In the genomic region with DNA sequence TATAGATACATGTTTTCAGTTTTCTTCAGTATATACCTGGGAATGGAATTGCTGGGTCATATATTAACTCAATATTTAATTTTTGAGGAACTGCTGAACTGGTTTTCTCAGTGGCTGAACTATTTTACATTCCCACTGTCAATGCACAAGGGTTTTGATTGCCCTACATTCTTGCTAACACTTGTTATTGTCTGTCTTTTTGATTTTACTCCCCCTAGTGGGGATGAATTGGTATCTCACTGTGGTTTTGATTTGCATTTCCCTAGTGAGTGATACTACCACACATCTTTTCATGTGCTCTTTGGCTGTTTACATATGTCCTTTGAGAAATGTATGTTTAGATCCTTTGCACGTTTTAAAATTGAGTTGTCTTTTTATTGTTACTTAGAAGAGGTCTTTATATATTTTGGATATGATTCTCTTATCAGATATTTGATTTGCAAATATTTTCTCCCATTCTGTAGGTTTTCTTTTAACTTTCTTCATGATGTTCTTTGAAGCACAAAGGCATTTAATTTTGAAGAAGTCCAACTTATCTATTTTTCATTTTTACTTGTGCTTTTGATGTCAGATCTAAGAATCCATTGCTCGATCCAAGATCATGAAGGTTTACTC, we compare ENCODE assay signal across 8 cellular contexts. TPM values are rescaled to one million over a fixed set of nuclear protein-coding genes. Genes with fewer than 3 reads are reported as not detected.
A peak's percentile ranks its signal among the peaks of the same experiment; 100 is the strongest.
DNase-seq lines count a peak whose midpoint lies in the region; ATAC-seq and TF ChIP-seq lines count a peak whose summit lies in the region.

No MANE protein-coding gene starts in this region.

- TF ChIP-seq CTCF in KMS-11 (conservative IDR thresholded peaks at IDR 0.05; ENCODE audit: low read depth, low read length): peak; percentile 73
- peak; percentile 73 for TF ChIP-seq CTCF in epithelial cell of proximal tubule (conservative IDR thresholded peaks at IDR 0.05; ENCODE audit: low read depth, low read length)
- TF ChIP-seq CTCF in parathyroid adenoma (IDR thresholded peaks at IDR 0.05): peak; percentile 35

- H2AFZ ChIP-seq in KMS-11 (ENCODE audit: low read depth) (no peak overlapping the region), parathyroid adenoma (no peak overlapping the region)

- peak; percentile 89 for ATAC-seq in activated naive CD8-positive, alpha-beta T cell treated with anti-CD3 and anti-CD28 coated beads, Interleukin-2, amount 10 ng/mL, durations not matched to agents 7 days and 5 days (ENCODE audit: low read depth)

- POLR2A ChIA-PET in activated naive CD8-positive, alpha-beta T cell treated with anti-CD3 and anti-CD28 coated beads, Interleukin-2, amount 10 ng/mL, durations not matched to agents 7 days and 5 days (lab: Charles Lee): no interaction called here

- H3K36me3 ChIP-seq in KMS-11 (ENCODE audit: insufficient read depth): no peaks in the 10 kb centered on the region
- H3K36me3 ChIP-seq in parathyroid adenoma (ENCODE audit: control insufficient read depth, insufficient read depth, low read length): no peaks in the 10 kb centered on the region

- H3K36me3 Mint-ChIP-seq in activated naive CD8-positive, alpha-beta T cell treated with anti-CD3 and anti-CD28 coated beads, Interleukin-2, amount 10 ng/mL, durations not matched to agents 7 days and 5 days: no peaks in the 10 kb centered on the region
- H3K36me3 Mint-ChIP-seq in activated naive CD8-positive, alpha-beta T cell treated with anti-CD3 and anti-CD28 coated beads for 36 hours: no peaks in the 10 kb centered on the region
- H3K36me3 Mint-ChIP-seq in T-helper 2 cell treated with Interferon-gamma antibody and Interleukin-4, amounts not matched to agents 5 μg/mL and 100 μg/mL, for 36 hours (ENCODE audit: low read depth): no peaks in the 10 kb centered on the region

- no peak overlapping the region for H3K27ac Mint-ChIP-seq in activated naive CD8-positive, alpha-beta T cell treated with anti-CD3 and anti-CD28 coated beads, Interleukin-2, amount 10 ng/mL, durations not matched to agents 7 days and 5 days
- no peak overlapping the region for H3K27ac Mint-ChIP-seq in activated naive CD8-positive, alpha-beta T cell treated with anti-CD3 and anti-CD28 coated beads for 36 hours
- H3K27ac Mint-ChIP-seq in T-helper 2 cell treated with Interferon-gamma antibody and Interleukin-4, amounts not matched to agents 5 μg/mL and 100 μg/mL, for 36 hours: no peak overlapping the region

- H3K4me1 Mint-ChIP-seq in activated naive CD8-positive, alpha-beta T cell treated with anti-CD3 and anti-CD28 coated beads, Interleukin-2, amount 10 ng/mL, durations not matched to agents 7 days and 5 days: peaks cover 5% of the 10 kb centered on the region
- peaks cover 4% of the 10 kb centered on the region for H3K4me1 Mint-ChIP-seq in activated naive CD8-positive, alpha-beta T cell treated with anti-CD3 and anti-CD28 coated beads for 36 hours
- peaks cover 5% of the 10 kb centered on the region for H3K4me1 Mint-ChIP-seq in T-helper 2 cell treated with Interferon-gamma antibody and Interleukin-4, amounts not matched to agents 5 μg/mL and 100 μg/mL, for 36 hours (ENCODE audit: low read depth)

- H3K9ac ChIP-seq in KMS-11 (no peak overlapping the region), parathyroid adenoma (no peak overlapping the region)

- H3K4me2 ChIP-seq in KMS-11 (no peak overlapping the region), parathyroid adenoma (ENCODE audit: low read length) (no peak overlapping the region)

- H4K20me1 ChIP-seq in KMS-11 (ENCODE audit: insufficient read depth): no peaks in the 10 kb centered on the region

- no peaks in the 10 kb centered on the region for H3K9me3 ChIP-seq in parathyroid adenoma (ENCODE audit: control insufficient read depth, low read length)

- no peak for DNase-seq in activated naive CD8-positive, alpha-beta T cell treated with anti-CD3 and anti-CD28 coated beads, Interleukin-2, amount 10 ng/mL, durations not matched to agents 7 days and 5 days
- no peak for DNase-seq in activated naive CD8-positive, alpha-beta T cell treated with anti-CD3 and anti-CD28 coated beads for 36 hours
- DNase-seq in RPMI8226 (peak; percentile 38), epithelial cell of proximal tubule (ENCODE audit: low read depth) (peak; percentile 3)
- no peak for DNase-seq in T-helper 2 cell treated with Interferon-gamma antibody and Interleukin-4, amounts not matched to agents 5 μg/mL and 100 μg/mL, for 36 hours (ENCODE audit: low spot score)
- DNase-seq in stimulated activated CD4-positive, alpha-beta T cell treated with anti-CD3 and anti-CD28 coated beads, Interleukin-2, amount 100 ng/mL, for 48 hours: no peak

- no peaks in the 10 kb centered on the region for H3K27me3 ChIP-seq in KMS-11 (ENCODE audit: insufficient read depth, low read depth)
- no peaks in the 10 kb centered on the region for H3K27me3 ChIP-seq in parathyroid adenoma (ENCODE audit: control insufficient read depth, insufficient read depth, low read length)

- H3K4me3 Mint-ChIP-seq in activated naive CD8-positive, alpha-beta T cell treated with anti-CD3 and anti-CD28 coated beads, Interleukin-2, amount 10 ng/mL, durations not matched to agents 7 days and 5 days: no peak overlapping the region
- no peak overlapping the region for H3K4me3 Mint-ChIP-seq in activated naive CD8-positive, alpha-beta T cell treated with anti-CD3 and anti-CD28 coated beads for 36 hours
- H3K4me3 Mint-ChIP-seq in T-helper 2 cell treated with Interferon-gamma antibody and Interleukin-4, amounts not matched to agents 5 μg/mL and 100 μg/mL, for 36 hours: no peak overlapping the region

- no peaks in the 10 kb centered on the region for H3K79me2 ChIP-seq in KMS-11 (ENCODE audit: insufficient read depth, low read depth)
- H3K79me2 ChIP-seq in parathyroid adenoma: no peaks in the 10 kb centered on the region

- peaks cover 1% of the 10 kb centered on the region for H3K9me3 Mint-ChIP-seq in activated naive CD8-positive, alpha-beta T cell treated with anti-CD3 and anti-CD28 coated beads, Interleukin-2, amount 10 ng/mL, durations not matched to agents 7 days and 5 days
- H3K9me3 Mint-ChIP-seq in activated naive CD8-positive, alpha-beta T cell treated with anti-CD3 and anti-CD28 coated beads for 36 hours: no peaks in the 10 kb centered on the region
- H3K9me3 Mint-ChIP-seq in T-helper 2 cell treated with Interferon-gamma antibody and Interleukin-4, amounts not matched to agents 5 μg/mL and 100 μg/mL, for 36 hours: no peaks in the 10 kb centered on the region

- H3K27me3 Mint-ChIP-seq in activated naive CD8-positive, alpha-beta T cell treated with anti-CD3 and anti-CD28 coated beads, Interleukin-2, amount 10 ng/mL, durations not matched to agents 7 days and 5 days: peaks cover 2% of the 10 kb centered on the region
- no peaks in the 10 kb centered on the region for H3K27me3 Mint-ChIP-seq in activated naive CD8-positive, alpha-beta T cell treated with anti-CD3 and anti-CD28 coated beads for 36 hours
- peaks cover 1% of the 10 kb centered on the region for H3K27me3 Mint-ChIP-seq in T-helper 2 cell treated with Interferon-gamma antibody and Interleukin-4, amounts not matched to agents 5 μg/mL and 100 μg/mL, for 36 hours (ENCODE audit: low read depth)

- H3K4me3 ChIP-seq in KMS-11 (IDR thresholded peaks at IDR 0.05; ENCODE audit: insufficient read depth, low read depth, low read length) (no peak overlapping the region), epithelial cell of proximal tubule (ENCODE audit: low read depth, low read length) (no peak overlapping the region), parathyroid adenoma (ENCODE audit: low read depth, low read length) (no peak overlapping the region)

- no peak overlapping the region for H3K27ac ChIP-seq in KMS-11
- no peak overlapping the region for H3K27ac ChIP-seq in parathyroid adenoma

- H3K4me1 ChIP-seq in KMS-11 (ENCODE audit: low read depth, poor library complexity, severe bottlenecking) (no peaks in the 10 kb centered on the region), parathyroid adenoma (no peaks in the 10 kb centered on the region)

RNA-seq across cellular contexts. Expression of a gene that starts 36.2 kb away (rescaled TPM):
- 10 to 100 TPM; 32.1 to 34.3 TPM for total RNA-seq in activated naive CD8-positive, alpha-beta T cell treated with anti-CD3 and anti-CD28 coated beads, Interleukin-2, amount 10 ng/mL, durations not matched to agents 7 days and 5 days
- 10 to 100 TPM; 40.2 to 47.0 TPM for total RNA-seq in activated naive CD8-positive, alpha-beta T cell treated with anti-CD3 and anti-CD28 coated beads for 36 hours
- 23.5 and 29.7 TPM in 2 replicates for total RNA-seq in epithelial cell of proximal tubule

Comparison
In these comparisons a context has a peak if more than half of its experiments do, and no peak if none do; other contexts are left out.
1. DNase-seq: peak in RPMI8226 (single experiment) and epithelial cell of proximal tubule (single experiment); none in activated naive CD8-positive, alpha-beta T cell treated with anti-CD3 and anti-CD28 coated beads, Interleukin-2, amount 10 ng/mL, durations not matched to agents 7 days and 5 days (single experiment), activated naive CD8-positive, alpha-beta T cell treated with anti-CD3 and anti-CD28 coated beads for 36 hours (single experiment), T-helper 2 cell treated with Interferon-gamma antibody and Interleukin-4, amounts not matched to agents 5 μg/mL and 100 μg/mL, for 36 hours (single experiment) and stimulated activated CD4-positive, alpha-beta T cell treated with anti-CD3 and anti-CD28 coated beads, Interleukin-2, amount 100 ng/mL, for 48 hours (0 of 2).
2. Peak in every context shown above with its lines, with median percentiles within 50 percentile points of each other: CTCF ChIP-seq.